ENCODE assay signal across 8 cellular contexts in the genomic region with DNA sequence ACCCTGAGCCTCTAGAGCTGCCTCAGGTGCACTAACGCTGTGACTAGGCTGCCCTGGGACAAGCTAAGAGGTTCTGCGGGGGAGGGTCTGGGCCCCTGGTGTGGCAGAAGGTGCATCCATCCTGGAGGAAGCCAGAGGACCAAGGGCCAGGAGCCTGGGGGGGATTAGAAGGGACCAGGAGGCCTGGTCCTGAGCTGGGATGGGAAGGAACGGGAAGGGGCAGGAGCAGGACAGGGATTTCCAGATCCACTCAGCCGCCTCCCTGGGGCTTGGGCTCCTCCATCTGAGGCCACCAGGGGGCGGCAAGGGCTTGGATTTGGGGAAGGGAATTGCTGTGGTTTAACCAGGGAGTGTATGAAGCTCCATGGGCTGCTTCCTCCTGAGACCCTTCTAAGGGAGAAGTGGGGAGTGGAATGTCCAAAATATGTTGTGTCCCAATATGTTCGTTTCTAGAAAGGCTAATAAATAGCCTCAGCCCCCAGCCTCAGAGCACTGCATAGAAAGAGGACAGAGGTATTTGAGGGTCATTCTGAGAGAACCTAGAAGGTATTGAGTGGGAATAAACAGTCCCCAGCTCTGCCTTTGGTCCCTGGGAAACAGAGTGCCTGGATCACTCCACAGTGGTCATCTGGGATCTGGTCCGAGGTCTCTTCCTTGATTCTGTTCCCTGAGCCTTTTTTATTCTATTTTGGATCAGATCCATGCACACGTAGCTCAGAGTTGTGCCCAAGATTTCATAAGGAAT. TPM values are rescaled to one million over a fixed set of nuclear protein-coding genes. Genes with fewer than 3 reads are reported as not detected.
A peak's percentile ranks its signal among the peaks of the same experiment; 100 is the strongest.
DNase-seq lines count a peak whose midpoint lies in the region; TF ChIP-seq lines count a peak whose summit lies in the region.

No MANE protein-coding gene starts in this region.

- H3K4me1 ChIP-seq in HEK293 (ENCODE audit: control insufficient read depth, insufficient read depth, low read length) (no peaks in the 10 kb centered on the region), Peyer's patch (no peaks in the 10 kb centered on the region), stomach (no peaks in the 10 kb centered on the region)

- 32 to 40% (median 37%) methylated on average over 8 of the region's 8 CpGs for WGBS in stomach, 5 donors

- in situ Hi-C loops in astrocyte of the cerebellum (cut with HindIII; ENCODE audit: low sequenced_read_pairs): loop anchor here (25.0 kb wide), 1 partner anchor 336 kb away; no protein-coding TSS in a partner anchor

- DNase-seq in COR-L47 (lab: John Stamatoyannopoulos, UW) (peak; percentile 33), Peyer's patch (peak; percentile 40 to 68 (median 63)), astrocyte of the cerebellum (ENCODE audit: low read depth) (peak; percentile 3), islet precursor cell (peak; percentile 88), stomach (peak; percentile 49), putamen (ENCODE audit: low spot score) (no peak)
- DNase-seq in effector CD4-positive, alpha-beta T cell: no peak

- H3K36me3 ChIP-seq in HEK293 (ENCODE audit: control insufficient read depth in 2 of 2, insufficient read depth in 1 of 2, low read length in 2 of 2) (no peaks in the 10 kb centered on the region), Peyer's patch (no peaks in the 10 kb centered on the region), stomach (no peaks in the 10 kb centered on the region)

- TF ChIP-seq EP300 in stomach (IDR thresholded peaks at IDR 0.05): no peak

- TF ChIP-seq CTCF in HEK293 (tag by site-specific recombination; IDR thresholded peaks at IDR 0.05) (peak; percentile 61; the same call in 1 of the 2 replicates), Peyer's patch (IDR thresholded peaks at IDR 0.05) (peak in 4 of 6 experiments; percentile 40 to 58 (median 52)), astrocyte of the cerebellum (IDR thresholded peaks at IDR 0.05; ENCODE audit: low read depth, low read length, missing control alignments) (peak; percentile 84), stomach (IDR thresholded peaks at IDR 0.05) (peak in 4 of 7 experiments; percentile 27 to 51 (median 42))

- TF ChIP-seq POLR2A in Peyer's patch (IDR thresholded peaks at IDR 0.05): no peak
- TF ChIP-seq POLR2A in stomach (IDR thresholded peaks at IDR 0.05): no peak

- CTCF ChIA-PET in HEK293 (lab: Yijun Ruan, JAX): interaction anchor here (0.6 to 8.6 kb wide), 60 partner anchors 10 to 748 kb away, joined by 3 to 148 read pairs (median 4); partner anchors contain the start of gene PRAME

- no peak overlapping the region for H3K27ac ChIP-seq in HEK293 (ENCODE audit: extremely low read depth, low read depth, low read length)
- H3K27ac ChIP-seq in Peyer's patch: no peak overlapping the region
- no peak overlapping the region for H3K27ac ChIP-seq in stomach

- H3K27me3 ChIP-seq in Peyer's patch (no peaks in the 10 kb centered on the region), stomach (peaks cover 0 to 32% (median 0%) of the 10 kb centered on the region in 3 donors)

- intact Hi-C loops in stomach (cut with DNase I; ENCODE audit: low total_unique reads): no loop called here

- H3K9me3 ChIP-seq in HEK293 (ENCODE audit: control insufficient read depth, insufficient read depth, low read depth, low read length) (no peaks in the 10 kb centered on the region), Peyer's patch (no peaks in the 10 kb centered on the region), stomach (no peaks in the 10 kb centered on the region)

- H3K4me3 ChIP-seq in HEK293 (ENCODE audit: low read depth, low read length): no peak overlapping the region
- no peak overlapping the region for H3K4me3 ChIP-seq in Peyer's patch
- H3K4me3 ChIP-seq in astrocyte of the cerebellum (ENCODE audit: low read depth, low read length): no peak overlapping the region
- H3K4me3 ChIP-seq in stomach: no peak overlapping the region

- POLR2A ChIA-PET in HEK293 (lab: Yijun Ruan, JAX): no interaction called here

TF ChIP-seq in HEK293, 187 proteins besides CTCF, POLR2A, EP300 and RAD21 (continues in another document):
- TF ChIP-seq GFI1B (tag by site-specific recombination; IDR thresholded peaks at IDR 0.05): no peak
- TF ChIP-seq BCL11A (tag by site-specific recombination; IDR thresholded peaks at IDR 0.05; ENCODE audit: low read depth): no peak
- TF ChIP-seq ZFHX2 (tag by site-specific recombination; conservative IDR thresholded peaks at IDR 0.05): no peak
- no peak for TF ChIP-seq KLF1 (tag by site-specific recombination; IDR thresholded peaks at IDR 0.05)
- TF ChIP-seq ZNF184 (tag by site-specific recombination; IDR thresholded peaks at IDR 0.05): no peak
- no peak for TF ChIP-seq AEBP2 (tag by site-specific recombination; IDR thresholded peaks at IDR 0.05; ENCODE audit: borderline replicate concordance)
- no peak for TF ChIP-seq SETDB1 (IDR thresholded peaks at IDR 0.05; ENCODE audit: insufficient read length, low read length)
- TF ChIP-seq ZNF280C (tag by site-specific recombination; IDR thresholded peaks at IDR 0.05): no peak
- no peak for TF ChIP-seq ZNF645 (tag by site-specific recombination; IDR thresholded peaks at IDR 0.05)
- no peak for TF ChIP-seq SP2 (tag by site-specific recombination; IDR thresholded peaks at IDR 0.05)
- TF ChIP-seq, protein P1, sequence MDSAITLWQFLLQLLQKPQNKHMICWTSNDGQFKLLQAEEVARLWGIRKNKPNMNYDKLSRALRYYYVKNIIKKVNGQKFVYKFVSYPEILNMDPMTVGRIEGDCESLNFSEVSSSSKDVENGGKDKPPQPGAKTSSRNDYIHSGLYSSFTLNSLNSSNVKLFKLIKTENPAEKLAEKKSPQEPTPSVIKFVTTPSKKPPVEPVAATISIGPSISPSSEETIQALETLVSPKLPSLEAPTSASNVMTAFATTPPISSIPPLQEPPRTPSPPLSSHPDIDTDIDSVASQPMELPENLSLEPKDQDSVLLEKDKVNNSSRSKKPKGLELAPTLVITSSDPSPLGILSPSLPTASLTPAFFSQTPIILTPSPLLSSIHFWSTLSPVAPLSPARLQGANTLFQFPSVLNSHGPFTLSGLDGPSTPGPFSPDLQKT (IDR thresholded peaks at IDR 0.05; ENCODE audit: borderline replicate concordance, low read depth, low read length): no peak
- TF ChIP-seq ZNF623 (tag by site-specific recombination; IDR thresholded peaks at IDR 0.05): no peak
- TF ChIP-seq ZNF707 (tag by site-specific recombination; IDR thresholded peaks at IDR 0.05): no peak
- no peak for TF ChIP-seq ZNF580 (tag by site-specific recombination; IDR thresholded peaks at IDR 0.05)
- TF ChIP-seq ZNF146 (tag by site-specific recombination; IDR thresholded peaks at IDR 0.05): no peak
- peak; percentile 74 for TF ChIP-seq ZBTB48 (tag by site-specific recombination; IDR thresholded peaks at IDR 0.05)

RNA-seq across cellular contexts. Expression of gene PRAME, which starts 17.4 kb away (rescaled TPM):
- total RNA-seq in Peyer's patch (not detected), stomach (not detected)
- not detected for polyA plus RNA-seq in stomach

RNA-seq across cellular contexts. Expression of gene ZNF280A, which starts 56.3 kb away (rescaled TPM):
- not detected for total RNA-seq in Peyer's patch
- total RNA-seq in stomach: not detected
- polyA plus RNA-seq in stomach: not detected

Comparison
In these comparisons a context has a peak if more than half of its experiments do, and no peak if none do; other contexts are left out.
1. DNase-seq: peak in COR-L47 (single experiment), Peyer's patch (3 of 3), astrocyte of the cerebellum (single experiment), islet precursor cell (single experiment) and stomach (single experiment); none in putamen (single experiment) and effector CD4-positive, alpha-beta T cell (single experiment).
2. Peak in every context shown above with its lines, with median percentiles within 50 percentile points of each other: CTCF ChIP-seq.